24 cellular contexts compared by ENCODE assay signal in the genomic region with DNA sequence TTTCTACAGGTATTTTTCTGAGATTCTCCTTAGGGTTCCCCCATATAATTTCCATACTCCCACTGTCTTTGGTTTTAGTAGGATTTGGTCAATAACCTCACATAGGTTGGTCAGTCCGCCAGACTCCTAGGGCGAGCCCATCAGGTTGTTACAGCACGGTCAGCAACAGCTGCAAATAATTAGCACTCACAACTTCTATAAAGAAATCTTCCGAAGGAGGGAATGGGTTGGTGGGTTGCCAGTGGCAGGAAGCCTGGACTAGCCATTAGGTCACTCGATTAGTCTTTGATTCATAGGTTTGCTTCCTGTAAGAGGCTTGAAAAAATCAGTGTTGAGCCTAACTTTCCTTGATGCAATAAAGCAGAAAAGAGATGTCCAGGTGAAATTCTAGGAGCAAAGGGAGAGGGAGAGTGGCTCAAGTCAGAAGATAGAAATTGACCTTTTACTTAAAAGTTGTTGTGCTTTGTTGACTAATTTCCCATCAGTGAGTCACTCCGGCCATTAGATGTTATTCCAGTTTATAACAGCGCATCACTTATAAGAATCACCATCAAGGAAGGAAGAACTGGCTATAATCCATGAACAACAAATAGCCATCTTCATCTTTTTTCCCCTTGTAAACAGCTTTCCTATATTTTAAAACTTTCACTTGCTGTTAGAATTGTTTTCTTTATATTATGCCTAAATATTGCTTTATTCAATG. TPM values are rescaled to one million over a fixed set of nuclear protein-coding genes. Genes with fewer than 3 reads are reported as not detected.
DNase-seq lines count a peak whose midpoint lies in the region; ATAC-seq and TF ChIP-seq lines count a peak whose summit lies in the region.
"Had no signal": no experiment of that assay in that cellular context is flagged by ENCODE, and none has a peak within 500 bp of the region (broad histone marks: within the 10 kb centered on the region; RNA-seq: fewer than 3 reads in every experiment).

No MANE protein-coding gene starts in this region.

- H3K9me3 ChIP-seq in IMR-90 (ENCODE audit: control insufficient read depth, insufficient read depth, low read length) (no peaks in the 10 kb centered on the region), A673 (ENCODE audit: low read depth, low read length, poor library complexity, severe bottlenecking) (no peaks in the 10 kb centered on the region)
- H3K9me3 ChIP-seq: BLaER1 treated with 17β-estradiol and CSF1 and Interleukin-3, amounts not matched to agents 10 nM and 100 nM; breast epithelium; SJCRH30; suprapubic skin had no signal

- H3K14ac ChIP-seq in IMR-90 (replicated peaks; ENCODE audit: low read depth, low read length), result no peak overlapping the region

- peak overlapping the region; percentile 31 for H3K27ac Mint-ChIP-seq in T-helper 1 cell treated with Interleukin-12 subunit alpha and Interleukin-12 subunit beta and Interleukin-4 antibody, amounts not matched to agents 30 μg/mL and 1 μg/mL, for 36 hours

- no peak overlapping the region for H3K18ac ChIP-seq in IMR-90 (ENCODE audit: low read depth, low read length)

- no peak overlapping the region for H2AK9ac ChIP-seq in IMR-90 (replicated peaks; ENCODE audit: low read depth, low read length, poor library complexity)

- H4K20me1 ChIP-seq in IMR-90 (ENCODE audit: insufficient read depth, low read length), result no peaks in the 10 kb centered on the region
- H4K20me1 ChIP-seq: BLaER1 treated with 17β-estradiol and CSF1 and Interleukin-3, amounts not matched to agents 10 nM and 100 nM had no signal

- POLR2A ChIA-PET in IMR-90 (lab: Charles Lee; ENCODE audit: unreplicated experiment), result no interaction called here
- POLR2A ChIA-PET in A673 (lab: Charles Lee; ENCODE audit: low non-redundant PET), result no interaction called here

- in situ Hi-C loops in IMR-90 (cut with MboI; ENCODE audit: low sequenced_read_pairs), result no loop called here

- no peaks in the 10 kb centered on the region for H3K9me1 ChIP-seq in IMR-90 (ENCODE audit: insufficient read depth, low read length)

- dilution Hi-C loops in IMR-90 (cut with HindIII; ENCODE audit: low sequenced_read_pairs, unreplicated experiment), result no loop called here

- H2AFZ ChIP-seq in IMR-90 (replicated peaks; ENCODE audit: low read length, poor library complexity), result no peak overlapping the region

- H3K4me1 ChIP-seq in IMR-90 (ENCODE audit: control insufficient read depth, insufficient read depth, low read length), result no peaks in the 10 kb centered on the region; the same call in 1 of the 2 replicates
- peaks cover 4% of the 10 kb centered on the region for H3K4me1 ChIP-seq in A673 (ENCODE audit: insufficient read depth, low read length, poor library complexity, severe bottlenecking)
- H3K4me1 ChIP-seq: BLaER1 treated with 17β-estradiol and CSF1 and Interleukin-3, amounts not matched to agents 10 nM and 100 nM; breast epithelium; SJCRH30; suprapubic skin had no signal

- no TSS peak for BruUV-seq in IMR-90 (replicated peaks; lab: Mats Ljungman, UMichigan)
- no TSS peak for BruUV-seq in A673 (replicated peaks; lab: Mats Ljungman, UMichigan)

- TF ChIP-seq RAD21 in IMR-90 (IDR thresholded peaks at IDR 0.05; ENCODE audit: low read length), result no peak

- no peak overlapping the region for H4K8ac ChIP-seq in IMR-90 (ENCODE audit: low read depth in 2 of 2, low read length in 2 of 2)

- H3K36me3 Mint-ChIP-seq in T-helper 1 cell treated with Interleukin-12 subunit alpha and Interleukin-12 subunit beta and Interleukin-4 antibody, amounts not matched to agents 30 μg/mL and 1 μg/mL, for 36 hours (ENCODE audit: low read depth), result peaks cover 20% of the 10 kb centered on the region
- H3K36me3 Mint-ChIP-seq: naive thymus-derived CD8-positive, alpha-beta T cell had no signal

- no peak overlapping the region for H3K4me3 Mint-ChIP-seq in T-helper 1 cell treated with Interleukin-12 subunit alpha and Interleukin-12 subunit beta and Interleukin-4 antibody, amounts not matched to agents 30 μg/mL and 1 μg/mL, for 36 hours
- H3K4me3 Mint-ChIP-seq: activated naive CD4-positive, alpha-beta T cell treated with anti-CD3 and anti-CD28 coated beads, Interleukin-2, amount 10 ng/mL, durations not matched to agents 7 days and 5 days had no signal

- CTCF ChIA-PET in IMR-90 (lab: Yijun Ruan, JAX) (no interaction called here), A673 (lab: Charles Lee) (no interaction called here)

- H3K4me2 ChIP-seq in IMR-90 (ENCODE audit: low read depth, low read length), result no peak overlapping the region
- H3K4me2 ChIP-seq: BLaER1 treated with 17β-estradiol and CSF1 and Interleukin-3, amounts not matched to agents 10 nM and 100 nM; KMS-11 had no signal

- TF ChIP-seq CTCF in IMR-90 (conservative IDR thresholded peaks at IDR 0.05; ENCODE audit: low read depth, low read length) (no peak), omental fat pad (IDR thresholded peaks at IDR 0.05) (no peak), A673 (conservative IDR thresholded peaks at IDR 0.05; ENCODE audit: low read depth, low read length) (no peak)

- peaks cover 69% of the 10 kb centered on the region for H3K4me1 Mint-ChIP-seq in T-helper 1 cell treated with Interleukin-12 subunit alpha and Interleukin-12 subunit beta and Interleukin-4 antibody, amounts not matched to agents 30 μg/mL and 1 μg/mL, for 36 hours (ENCODE audit: low read depth)

- WGBS in IMR-90 (ENCODE audit: extremely low coverage in 2 of 2, insufficient read length in 1 of 2), 2 experiments, result no CpG with 5 or more reads among the region's 7 CpGs

- no peak overlapping the region for H4K5ac ChIP-seq in IMR-90 (ENCODE audit: low read depth, low read length)

- no peak overlapping the region for H3K27ac ChIP-seq in IMR-90 (ENCODE audit: insufficient read depth, low read length)
- no peak overlapping the region for H3K27ac ChIP-seq in A673 (ENCODE audit: low read depth, low read length, poor library complexity, severe bottlenecking)
- H3K27ac ChIP-seq: 22Rv1; BLaER1 treated with 17β-estradiol and CSF1 and Interleukin-3, amounts not matched to agents 10 nM and 100 nM; breast epithelium; dorsolateral prefrontal cortex; KMS-11; SJCRH30; suprapubic skin had no signal

- no peak overlapping the region for H2BK5ac ChIP-seq in IMR-90 (ENCODE audit: low read depth, low read length, poor library complexity, severe bottlenecking)

- H3K9ac ChIP-seq in IMR-90 (ENCODE audit: low read depth, low read length), result no peak overlapping the region
- H3K9ac ChIP-seq: BLaER1 treated with 17β-estradiol and CSF1 and Interleukin-3, amounts not matched to agents 10 nM and 100 nM; KMS-11 had no signal

- TF ChIP-seq POLR2A in IMR-90 (IDR thresholded peaks at IDR 0.05; ENCODE audit: low read depth, low read length), result no peak

- H3K36me3 ChIP-seq in IMR-90 (ENCODE audit: control insufficient read depth, insufficient read depth, low read length) (no peaks in the 10 kb centered on the region), A673 (ENCODE audit: insufficient read depth, low read length, poor library complexity, severe bottlenecking) (no peaks in the 10 kb centered on the region)
- H3K36me3 ChIP-seq: BLaER1 treated with 17β-estradiol and CSF1 and Interleukin-3, amounts not matched to agents 10 nM and 100 nM; breast epithelium; SJCRH30; suprapubic skin had no signal

- no peak overlapping the region for H3K56ac ChIP-seq in IMR-90 (ENCODE audit: extremely low read depth, insufficient read depth, low read length)

- no peak overlapping the region for H2BK120ac ChIP-seq in IMR-90 (ENCODE audit: low read depth, low read length)

- H3K27me3 Mint-ChIP-seq in T-helper 1 cell treated with Interleukin-12 subunit alpha and Interleukin-12 subunit beta and Interleukin-4 antibody, amounts not matched to agents 30 μg/mL and 1 μg/mL, for 36 hours (ENCODE audit: low read depth), result no peaks in the 10 kb centered on the region
- H3K27me3 Mint-ChIP-seq: activated naive CD4-positive, alpha-beta T cell treated with anti-CD3 and anti-CD28 coated beads, Interleukin-2, amount 10 ng/mL, durations not matched to agents 7 days and 5 days had no signal

- H3K27me3 ChIP-seq in IMR-90 (ENCODE audit: control insufficient read depth, insufficient read depth, low read length) (peaks cover 2% of the 10 kb centered on the region), A673 (replicated peaks; ENCODE audit: insufficient read depth, low read depth, low read length, poor library complexity) (no peaks in the 10 kb centered on the region)
- H3K27me3 ChIP-seq: BLaER1 treated with 17β-estradiol and CSF1 and Interleukin-3, amounts not matched to agents 10 nM and 100 nM; breast epithelium; SJCRH30; suprapubic skin had no signal

- no peak overlapping the region for H2BK15ac ChIP-seq in IMR-90 (ENCODE audit: low read depth, low read length)

- no peaks in the 10 kb centered on the region for H3K79me1 ChIP-seq in IMR-90 (ENCODE audit: low read depth in 1 of 2, low read length in 2 of 2)

- intact Hi-C loops in IMR-90 (cut with micrococcal nuclease) (no loop called here), Right ventricle myocardium superior (cut with DNase I) (no loop called here), A673 (cut with micrococcal nuclease; ENCODE audit: unreplicated experiment) (no loop called here)

- H4K91ac ChIP-seq in IMR-90 (ENCODE audit: insufficient read depth, low read depth, low read length), result no peak overlapping the region

- no peak overlapping the region for H3K4ac ChIP-seq in IMR-90 (ENCODE audit: low read depth, low read length)

- H3K9me3 Mint-ChIP-seq in T-helper 1 cell treated with Interleukin-12 subunit alpha and Interleukin-12 subunit beta and Interleukin-4 antibody, amounts not matched to agents 30 μg/mL and 1 μg/mL, for 36 hours, result peaks cover 8% of the 10 kb centered on the region
- H3K9me3 Mint-ChIP-seq: naive thymus-derived CD8-positive, alpha-beta T cell had no signal

- H2AK5ac ChIP-seq in IMR-90 (ENCODE audit: low read depth, low read length), result no peak overlapping the region

- no peak overlapping the region for H3K23ac ChIP-seq in IMR-90 (ENCODE audit: low read depth, low read length)

- DNase-seq in T-helper 1 cell, result no peak
- DNase-seq in IMR-90, result peak; percentile 35
- DNase-seq in dermis blood vessel endothelial cell, result peak; percentile 41
- no peak for DNase-seq in omental fat pad (ENCODE audit: low spot score)
- DNase-seq in Right ventricle myocardium superior, result no peak
- DNase-seq in NCI-H2227 treated with DMSO at 0.1 percent for 48 hours (lab: John Stamatoyannopoulos, UW), result no peak
- no peak for DNase-seq in A673 (ENCODE audit: low spot score)
- DNase-seq: activated naive CD4-positive, alpha-beta T cell treated with anti-CD3 and anti-CD28 coated beads, Interleukin-2, amount 10 ng/mL, durations not matched to agents 7 days and 5 days; DMS53; dorsolateral prefrontal cortex; erythroblast; naive thymus-derived CD8-positive, alpha-beta T cell; NCI-H1105 treated with DMSO at 0.1 percent for 48 hours; posterior cingulate gyrus; SJCRH30; T-helper 9 cell had no signal

- no peak overlapping the region for H2BK20ac ChIP-seq in IMR-90 (ENCODE audit: low read depth, low read length)

- H3K4me3 ChIP-seq in IMR-90 (ENCODE audit: insufficient read depth, low read depth, low read length), result no peak overlapping the region
- H3K4me3 ChIP-seq in A673 (ENCODE audit: low read depth, low read length, poor library complexity, severe bottlenecking), result no peak overlapping the region
- H3K4me3 ChIP-seq: BLaER1 treated with 17β-estradiol and CSF1 and Interleukin-3, amounts not matched to agents 10 nM and 100 nM; breast epithelium; dorsolateral prefrontal cortex; SJCRH30; suprapubic skin had no signal

- ATAC-seq in IMR-90 (ENCODE audit: low read depth) (peak; percentile 27; the same call in 1 of the 2 replicates), omental fat pad (ENCODE audit: low FRiP score) (peak; percentile 63), Right ventricle myocardium superior (ENCODE audit: poor library complexity) (no peak)
- ATAC-seq: activated CD4-positive, CD25-positive, alpha-beta regulatory T cell treated with anti-CD3 and anti-CD28 coated beads, Interleukin-2, amount 50 U/mL, for 24 hours; naive thymus-derived CD8-positive, alpha-beta T cell had no signal

RNA-seq across cellular contexts. Expression of a gene that starts 9.3 kb away (rescaled TPM):
- total RNA-seq in IMR-90 (2012; rRNA removed), result not detected in 2 replicates
- not detected in 2 replicates for polyA plus RNA-seq in IMR-90 (2012; rRNA removed)
- not detected in 2 replicates for polyA plus RNA-seq in IMR-90 (2012; cell fraction: cytosol; rRNA removed)
- not detected in 2 replicates for polyA plus RNA-seq in IMR-90 (2012; cell fraction: nucleus; rRNA removed; ENCODE audit: low replicate concordance)
- 0.05 TPM in 1 of 2 replicates, not detected in the other for total RNA-seq in dermis blood vessel endothelial cell
- 100 to 1,000 TPM in 2 of 4 donors, 10 to 100 TPM in 1, 1 to 10 TPM in 1; 2.0 to 398 (median 112) TPM for total RNA-seq in omental fat pad
- 0.05 TPM for total RNA-seq in Right ventricle myocardium superior
- 0.13 and 0.30 TPM in 2 replicates for total RNA-seq in A673 (2021)
- total RNA-seq: lung microvascular endothelial cell had no signal

Comparison
In these comparisons a context has a peak if more than half of its experiments do, and no peak if none do; other contexts are left out.
1. DNase-seq: peak in IMR-90 (single experiment) and dermis blood vessel endothelial cell (single experiment); none in T-helper 1 cell (0 of 5), omental fat pad (single experiment), Right ventricle myocardium superior (single experiment), NCI-H2227 treated with DMSO at 0.1 percent for 48 hours (single experiment) and A673 (single experiment).